In genomic region chr2:175169191-175169590, GRCh38 we compare ENCODE assay signal across 10 cellular contexts. TPM values are rescaled to one million over a fixed set of nuclear protein-coding genes. Genes with fewer than 3 reads are reported as not detected.
DNase-seq lines count a peak whose midpoint lies in the region; ATAC-seq and TF ChIP-seq lines count a peak whose summit lies in the region.
"Had no signal": no experiment of that assay in that cellular context is flagged by ENCODE, and none has a peak within 500 bp of the region (broad histone marks: within the 10 kb centered on the region; RNA-seq: fewer than 3 reads in every experiment).

No MANE protein-coding gene starts in this region.

- no peak for TF ChIP-seq CTCF in CD8-positive, alpha-beta T cell (IDR thresholded peaks at IDR 0.05)
- no peak for TF ChIP-seq CTCF in brain microvascular endothelial cell (IDR thresholded peaks at IDR 0.05; ENCODE audit: low read depth, low read length, missing control alignments)
- TF ChIP-seq CTCF in natural killer cell (IDR thresholded peaks at IDR 0.05) = no peak

- no peak overlapping the region for H3K27ac ChIP-seq in CD8-positive, alpha-beta T cell (ENCODE audit: low read depth, low read length)
- H3K27ac ChIP-seq in KOPT-K1 (ENCODE audit: low read depth, low read length, poor library complexity, severe bottlenecking) = peak overlapping the region; percentile 91
- no peak overlapping the region for H3K27ac ChIP-seq in brain microvascular endothelial cell

- peaks cover 19% of the 10 kb centered on the region for H3K4me1 ChIP-seq in CD8-positive, alpha-beta T cell (ENCODE audit: insufficient read depth, low read length)

- H3K27ac Mint-ChIP-seq in CD8-positive, alpha-beta T cell = peak overlapping the region; percentile 66
- H3K27ac Mint-ChIP-seq in natural killer cell = peak overlapping the region; percentile 93 to 94

- POLR2A ChIA-PET in CD8-positive, alpha-beta T cell (lab: Charles Lee) = interaction anchor here (1.2 to 1.3 kb wide), 2 partner anchors 9 to 13 kb away, joined by 3 read pairs; no protein-coding TSS in a partner anchor

- no peaks in the 10 kb centered on the region for H3K9me3 ChIP-seq in CD8-positive, alpha-beta T cell (ENCODE audit: low read length)
- H3K9me3 ChIP-seq in KOPT-K1 (ENCODE audit: insufficient read depth, low read length, poor library complexity, severe bottlenecking) = no peaks in the 10 kb centered on the region
- H3K9me3 ChIP-seq: heart right ventricle had no signal

- no peaks in the 10 kb centered on the region for H3K27me3 Mint-ChIP-seq in CD8-positive, alpha-beta T cell (ENCODE audit: low read depth)
- H3K27me3 Mint-ChIP-seq in natural killer cell (ENCODE audit: low read depth in 2 of 2) = no peaks in the 10 kb centered on the region

- CTCF ChIA-PET in CD8-positive, alpha-beta T cell (lab: Charles Lee) = no interaction called here

- H3K4me1 Mint-ChIP-seq in CD8-positive, alpha-beta T cell (ENCODE audit: low read depth) = peaks cover 42% of the 10 kb centered on the region
- H3K4me1 Mint-ChIP-seq in natural killer cell = peaks cover 18 to 36% of the 10 kb centered on the region in 2 donors

- H3K9me3 Mint-ChIP-seq in CD8-positive, alpha-beta T cell = no peaks in the 10 kb centered on the region
- H3K9me3 Mint-ChIP-seq in natural killer cell = no peaks in the 10 kb centered on the region

- peak overlapping the region; percentile 100 for H3K4me3 Mint-ChIP-seq in CD8-positive, alpha-beta T cell
- H3K4me3 Mint-ChIP-seq in natural killer cell = peak overlapping the region; percentile 100

- H3K36me3 ChIP-seq in CD8-positive, alpha-beta T cell (ENCODE audit: insufficient read depth, low read length) = no peaks in the 10 kb centered on the region
- H3K36me3 ChIP-seq in KOPT-K1 (ENCODE audit: insufficient read depth, low read length) (peaks cover 26% of the 10 kb centered on the region), brain microvascular endothelial cell (replicated peaks) (no peaks in the 10 kb centered on the region)

- H3K27me3 ChIP-seq in CD8-positive, alpha-beta T cell (ENCODE audit: insufficient read depth, low read length) = no peaks in the 10 kb centered on the region
- no peaks in the 10 kb centered on the region for H3K27me3 ChIP-seq in brain microvascular endothelial cell (replicated peaks)
- H3K27me3 ChIP-seq: heart right ventricle had no signal

- ATAC-seq in CD8-positive, alpha-beta T cell = no peak
- ATAC-seq in natural killer cell = no peak
- no peak for ATAC-seq in HG03442 (IDR thresholded peaks at IDR 0.05; ENCODE audit: unreplicated experiment)
- ATAC-seq in GM18907 (IDR thresholded peaks at IDR 0.05; ENCODE audit: unreplicated experiment) = no peak
- ATAC-seq in left ventricle myocardium superior = no peak
- ATAC-seq in GM18858 (IDR thresholded peaks at IDR 0.05; ENCODE audit: unreplicated experiment) = no peak

- in situ Hi-C loops in brain microvascular endothelial cell (cut with HindIII; ENCODE audit: low pct_ligation_motif_present, low sequenced_read_pairs) = no loop called here

- peaks cover 18% of the 10 kb centered on the region for H3K36me3 Mint-ChIP-seq in CD8-positive, alpha-beta T cell
- no peaks in the 10 kb centered on the region for H3K36me3 Mint-ChIP-seq in natural killer cell

- H3K4me3 ChIP-seq in CD8-positive, alpha-beta T cell (ENCODE audit: low read depth, low read length) = peak overlapping the region; percentile 77
- peak overlapping the region; percentile 87 for H3K4me3 ChIP-seq in brain microvascular endothelial cell (ENCODE audit: low read depth, low read length)

- no peak for DNase-seq in CD8-positive, alpha-beta T cell
- DNase-seq in brain microvascular endothelial cell = no peak
- DNase-seq in natural killer cell = no peak
- no peak for DNase-seq in left ventricle myocardium superior
- DNase-seq: heart right ventricle, NCI-H345 had no signal

- intact Hi-C loops in CD8-positive, alpha-beta T cell (cut with DNase I, micrococcal nuclease) = loop anchor here (2.0 to 10.0 kb wide), 7 partner anchors 54 to 1207 kb away; partner anchors contain the start of genes GPR155 (in 1 of the 2), LNPK (in 1 of the 2), MTX2 (in 1 of the 2) and OLA1 (in 1 of the 2)
- intact Hi-C loops in natural killer cell (cut with micrococcal nuclease) (loop anchor here (2.0 to 5.0 kb wide), 2 partner anchors 577 to 676 kb away; no protein-coding TSS in a partner anchor), left ventricle myocardium superior (cut with micrococcal nuclease) (no loop called here)

RNA-seq across cellular contexts. Expression of gene ATF2, which starts 1.2 kb away (rescaled TPM):
- 10 to 100 TPM; 42.9 to 43.6 TPM for total RNA-seq in CD8-positive, alpha-beta T cell
- 10 to 100 TPM; 66.7 to 76.5 (median 74.4) TPM for total RNA-seq in natural killer cell
- 24.1 TPM for total RNA-seq in left ventricle myocardium superior

RNA-seq across cellular contexts. Expression of gene ATP5MC3, which starts 12.3 kb away (rescaled TPM):
- total RNA-seq in CD8-positive, alpha-beta T cell = 10 to 100 TPM; 70.2 to 73.4 TPM
- total RNA-seq in natural killer cell (10 to 100 TPM; 67.1 to 82.2 (median 81.0) TPM), left ventricle myocardium superior (1,234 TPM)

Comparison
In these comparisons a context has a peak if more than half of its experiments do, and no peak if none do; other contexts are left out.
1. RNA of gene ATP5MC3, which starts 12.3 kb away (total RNA-seq): 1,234 TPM in left ventricle myocardium superior (single experiment); 67.1 to 82.2 TPM in natural killer cell and 70.2 to 73.4 TPM in CD8-positive, alpha-beta T cell; every median in the first group is over 10 times any median in the second.